Comparison of ENCODE assay signal across 19 cellular contexts in the genomic region with DNA sequence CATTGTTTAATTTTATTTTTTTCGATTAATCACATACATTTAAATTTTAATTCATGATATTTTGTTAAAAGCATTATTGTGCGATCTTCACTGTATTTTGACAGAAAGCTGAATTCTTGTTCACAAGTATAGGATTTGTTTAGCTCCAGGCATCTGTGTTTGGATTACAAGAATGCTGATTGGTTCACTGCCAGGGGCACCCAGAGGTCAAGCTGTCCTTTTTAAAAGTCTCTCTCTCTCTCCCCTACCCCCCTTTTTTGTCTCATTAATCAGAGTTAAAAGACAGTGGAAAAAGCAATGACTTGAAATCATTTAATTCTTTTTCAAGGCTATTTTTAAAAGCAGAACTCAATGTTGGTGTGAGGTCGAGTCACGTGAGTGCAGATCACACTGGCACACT.
DNase-seq lines count a peak whose midpoint lies in the region; ATAC-seq and TF ChIP-seq lines count a peak whose summit lies in the region.
"Had no signal": no experiment of that assay in that cellular context is flagged by ENCODE, and none has a peak within 500 bp of the region (broad histone marks: within the 10 kb centered on the region; RNA-seq: fewer than 3 reads in every experiment).

No MANE protein-coding gene starts in this region.

- no peak for ATAC-seq in esophagus mucosa
- ATAC-seq: CD8-positive, alpha-beta T cell; left lobe of liver; stimulated activated naive CD8-positive, alpha-beta T cell treated with anti-CD3 and anti-CD28 coated beads, Interleukin-15, amount 100 ng/mL, for 72 hours had no signal

- no peak overlapping the region for H3K4me3 ChIP-seq in BLaER1 treated with 17β-estradiol and CSF1 and Interleukin-3, amounts not matched to agents 10 nM and 100 nM
- no peak overlapping the region for H3K4me3 ChIP-seq in MG63
- H3K4me3 ChIP-seq: upper lobe of left lung had no signal

- no peak overlapping the region for H3K27ac ChIP-seq in BLaER1 treated with 17β-estradiol and CSF1 and Interleukin-3, amounts not matched to agents 10 nM and 100 nM

- H3K9me3 ChIP-seq in BLaER1 treated with 17β-estradiol and CSF1 and Interleukin-3, amounts not matched to agents 10 nM and 100 nM (replicated peaks in 1 of 11) = peaks cover 0 to 28% (median 12%) of the 10 kb centered on the region in 11 experiments; a peak in 15 of 22 replicates
- 0 out of 2 replicates have a peak, but pooled peaks cover 2% of the 10 kb centered on the region for H3K9me3 ChIP-seq in MG63
- H3K9me3 ChIP-seq: upper lobe of left lung had no signal

- peak overlapping the region in 3 of 5 experiments; percentile 30 to 58 (median 45) for H3K27ac Mint-ChIP-seq in brain
- peak overlapping the region; percentile 12 to 54 (median 12) for H3K27ac Mint-ChIP-seq in nephron
- H3K27ac Mint-ChIP-seq: activated CD4-positive, alpha-beta T cell treated with anti-CD3 and anti-CD28 coated beads, Interleukin-2, amount 10 ng/mL, durations not matched to agents 24 days and 14 days; CD8-positive, alpha-beta T cell; H9; stimulated activated naive CD8-positive, alpha-beta T cell treated with anti-CD3 and anti-CD28 coated beads, Interleukin-15, amount 100 ng/mL, for 72 hours had no signal

- TF ChIP-seq CTCF in brain (conservative IDR thresholded peaks at IDR 0.05) (no peak), nephron (IDR thresholded peaks at IDR 0.05; ENCODE audit: unreplicated experiment in 3 of 3) (no peak)

- H3K9me3 Mint-ChIP-seq in brain (peaks cover 0 to 6% (median 3%) of the 10 kb centered on the region in 5 experiments), nephron (peaks cover 7% of the 10 kb centered on the region)
- H3K9me3 Mint-ChIP-seq: activated CD4-positive, alpha-beta T cell treated with anti-CD3 and anti-CD28 coated beads, Interleukin-2, amount 10 ng/mL, durations not matched to agents 24 days and 14 days; CD8-positive, alpha-beta T cell; H9; stimulated activated naive CD8-positive, alpha-beta T cell treated with anti-CD3 and anti-CD28 coated beads, Interleukin-15, amount 100 ng/mL, for 72 hours had no signal

- no peaks in the 10 kb centered on the region for H3K36me3 ChIP-seq in BLaER1 treated with 17β-estradiol and CSF1 and Interleukin-3, amounts not matched to agents 10 nM and 100 nM
- H3K36me3 ChIP-seq in MG63 = no peaks in the 10 kb centered on the region
- H3K36me3 ChIP-seq: upper lobe of left lung had no signal

- H3K4me3 Mint-ChIP-seq in brain = peak overlapping the region in 2 of 5 experiments; percentile 11 to 39
- H3K4me3 Mint-ChIP-seq in nephron = no peak overlapping the region
- H3K4me3 Mint-ChIP-seq: activated CD4-positive, alpha-beta T cell treated with anti-CD3 and anti-CD28 coated beads, Interleukin-2, amount 10 ng/mL, durations not matched to agents 24 days and 14 days; CD8-positive, alpha-beta T cell; H9; stimulated activated naive CD8-positive, alpha-beta T cell treated with anti-CD3 and anti-CD28 coated beads, Interleukin-15, amount 100 ng/mL, for 72 hours had no signal

- H3K9ac ChIP-seq in BLaER1 treated with 17β-estradiol and CSF1 and Interleukin-3, amounts not matched to agents 10 nM and 100 nM = no peak overlapping the region

- H3K27me3 Mint-ChIP-seq in brain (no peaks in the 10 kb centered on the region), nephron (ENCODE audit: low read depth) (no peaks in the 10 kb centered on the region)
- H3K27me3 Mint-ChIP-seq: activated CD4-positive, alpha-beta T cell treated with anti-CD3 and anti-CD28 coated beads, Interleukin-2, amount 10 ng/mL, durations not matched to agents 24 days and 14 days; stimulated activated naive CD8-positive, alpha-beta T cell treated with anti-CD3 and anti-CD28 coated beads, Interleukin-15, amount 100 ng/mL, for 72 hours had no signal

- H3K4me1 Mint-ChIP-seq in brain (peaks cover 32% of the 10 kb centered on the region), nephron (peaks cover 23% of the 10 kb centered on the region)
- H3K4me1 Mint-ChIP-seq: activated CD4-positive, alpha-beta T cell treated with anti-CD3 and anti-CD28 coated beads, Interleukin-2, amount 10 ng/mL, durations not matched to agents 24 days and 14 days; stimulated activated naive CD8-positive, alpha-beta T cell treated with anti-CD3 and anti-CD28 coated beads, Interleukin-15, amount 100 ng/mL, for 72 hours had no signal

- H3K27me3 ChIP-seq in BLaER1 treated with 17β-estradiol and CSF1 and Interleukin-3, amounts not matched to agents 10 nM and 100 nM = peaks cover 0 to 25% (median 0%) of the 10 kb centered on the region in 11 experiments; a peak in 7 of 22 replicates
- H3K27me3 ChIP-seq in MG63 = no peaks in the 10 kb centered on the region
- H3K27me3 ChIP-seq: upper lobe of left lung had no signal

- H3K36me3 Mint-ChIP-seq in brain = no peaks in the 10 kb centered on the region
- no peaks in the 10 kb centered on the region for H3K36me3 Mint-ChIP-seq in nephron (ENCODE audit: low read depth)
- H3K36me3 Mint-ChIP-seq: CD8-positive, alpha-beta T cell had no signal

- peak overlapping the region in 8 of 11 experiments; percentile 19 to 84 (median 76); a peak in 15 of 22 replicates for H3K4me2 ChIP-seq in BLaER1 treated with 17β-estradiol and CSF1 and Interleukin-3, amounts not matched to agents 10 nM and 100 nM

- peak; percentile 49 for DNase-seq in MG63
- DNase-seq in superior temporal gyrus (ENCODE audit: extremely low spot score) = no peak
- no peak for DNase-seq in NCI-H82 treated with DMSO at 0.1 percent for 48 hours (lab: John Stamatoyannopoulos, UW; ENCODE audit: unreplicated experiment)
- DNase-seq in cerebellar cortex (ENCODE audit: low spot score) = no peak
- DNase-seq: activated CD4-positive, alpha-beta T cell treated with anti-CD3 and anti-CD28 coated beads, Interleukin-2, amount 10 ng/mL, durations not matched to agents 24 days and 14 days; activated effector memory CD4-positive, alpha-beta T cell treated with anti-CD3 and anti-CD28 coated beads, Interleukin-2, amount 50 U/mL, for 16 hours; amniotic stem cell; CD8-positive, alpha-beta T cell; H9; KBM-7; NCI-H1092 treated with DMSO at 0.1 percent for 48 hours; NCI-H524 treated with DMSO at 0.1 percent for 48 hours; stimulated activated naive CD8-positive, alpha-beta T cell treated with anti-CD3 and anti-CD28 coated beads, Interleukin-15, amount 100 ng/mL, for 72 hours; upper lobe of left lung had no signal

- H4K20me1 ChIP-seq in BLaER1 treated with 17β-estradiol and CSF1 and Interleukin-3, amounts not matched to agents 10 nM and 100 nM = no peaks in the 10 kb centered on the region

- H3K4me1 ChIP-seq in BLaER1 treated with 17β-estradiol and CSF1 and Interleukin-3, amounts not matched to agents 10 nM and 100 nM = peaks cover 35 to 55% (median 50%) of the 10 kb centered on the region in 10 experiments
